Comparison of ENCODE assay signal across 23 cellular contexts in the genomic region with DNA sequence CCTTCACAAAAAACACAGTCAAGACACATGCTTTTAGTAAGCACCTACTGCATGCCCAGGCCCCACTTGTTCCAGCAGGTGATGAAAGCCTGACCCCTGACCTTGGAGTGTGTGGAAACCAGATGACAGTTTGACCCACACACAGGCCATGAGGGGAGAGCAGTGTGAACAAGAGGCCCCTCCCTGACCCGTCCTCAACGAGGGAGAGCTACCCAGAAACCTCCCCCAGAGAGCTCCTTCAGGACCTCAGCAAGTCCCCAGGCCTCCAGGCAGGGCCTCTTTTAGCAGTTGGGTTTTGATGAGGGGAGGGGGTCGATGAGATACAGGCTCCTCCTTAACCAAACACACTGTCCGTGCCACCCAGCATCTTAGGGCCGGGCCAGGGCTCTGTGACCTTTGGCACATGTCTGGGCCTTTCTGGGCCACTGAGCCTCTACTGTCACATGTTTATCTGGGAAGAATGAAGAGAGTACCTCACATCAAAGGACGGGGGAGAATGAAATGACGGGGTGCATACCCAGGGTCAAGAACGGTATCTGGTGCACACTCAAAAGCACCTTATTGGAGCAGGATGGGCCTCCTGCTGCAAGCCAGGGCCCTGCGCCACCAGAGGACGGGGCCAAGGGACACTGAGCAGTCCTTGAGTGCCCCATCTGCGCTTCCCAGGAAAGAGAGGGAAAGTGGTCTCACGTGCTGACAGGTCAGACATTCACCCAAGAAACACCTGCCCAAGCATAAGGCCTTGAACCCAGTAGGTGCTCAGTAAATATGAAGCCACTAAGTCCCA.
"Had no signal": no experiment of that assay in that cellular context is flagged by ENCODE, and none has a peak within 500 bp of the region (broad histone marks: within the 10 kb centered on the region; RNA-seq: fewer than 3 reads in every experiment).

No MANE protein-coding gene starts in this region.

- DNase-seq: activated CD4-positive, alpha-beta T cell treated with anti-CD3 and anti-CD28 coated beads for 4 hours; activated CD4-positive, alpha-beta T cell treated with anti-CD3 and anti-CD28 coated beads, Interleukin-2, amount 50 U/mL, for 4 hours; activated naive CD4-positive, alpha-beta T cell; activated T-cell treated with anti-CD3 and anti-CD28 coated beads for 4 hours; activated T-cell treated with anti-CD3 and anti-CD28 coated beads, Interleukin-2, amount 50 U/mL, for 72 hours; cortex of kidney; foreskin fibroblast; left ventricle myocardium inferior; mammary epithelial cell; naive B cell; nephron progenitor cell; psoas muscle; stimulated activated CD4-positive, alpha-beta T cell treated with anti-CD3 and anti-CD28 coated beads, Interleukin-15, amount 100 ng/mL, for 24 hours; stimulated activated naive CD8-positive, alpha-beta T cell treated with anti-CD3 and anti-CD28 coated beads, Interleukin-15, Interleukin-2, amounts not matched to agents 100 U/mL and 50 U/mL, for 24 hours; transverse colon; uterus had no signal

- H3K79me2 ChIP-seq: parathyroid adenoma had no signal

- H3K9me3 ChIP-seq: left ventricle myocardium inferior, psoas muscle, right atrium auricular region, testis, transverse colon, uterus had no signal

- ATAC-seq: activated naive CD4-positive, alpha-beta T cell treated with anti-CD3 and anti-CD28 coated beads, Interleukin-2, amount 50 U/mL, for 72 hours; activated T-cell treated with anti-CD3 and anti-CD28 coated beads, Interleukin-2, amount 50 U/mL, for 72 hours; psoas muscle; stimulated activated naive CD8-positive, alpha-beta T cell treated with anti-CD3 and anti-CD28 coated beads, Interleukin-15, Interleukin-2, amounts not matched to agents 100 U/mL and 50 U/mL, for 24 hours had no signal

- H3K4me3 Mint-ChIP-seq: activated T-cell treated with anti-CD3 and anti-CD28 coated beads, Interleukin-2, amount 50 U/mL, for 72 hours; naive B cell; nephron progenitor cell had no signal

- H3K27ac Mint-ChIP-seq: activated naive CD4-positive, alpha-beta T cell treated with anti-CD3 and anti-CD28 coated beads, Interleukin-2, amount 50 U/mL, for 72 hours; activated T-cell treated with anti-CD3 and anti-CD28 coated beads, Interleukin-2, amount 50 U/mL, for 72 hours; naive B cell; nephron progenitor cell had no signal

- H3K4me1 ChIP-seq: left ventricle myocardium inferior, parathyroid adenoma, psoas muscle, transverse colon, uterus had no signal

- H3K9me3 Mint-ChIP-seq: activated naive CD4-positive, alpha-beta T cell treated with anti-CD3 and anti-CD28 coated beads, Interleukin-2, amount 50 U/mL, for 72 hours; activated T-cell treated with anti-CD3 and anti-CD28 coated beads, Interleukin-2, amount 50 U/mL, for 72 hours; nephron progenitor cell had no signal

- H3K27me3 ChIP-seq: cardiac muscle cell, right atrium auricular region, testis, transverse colon, uterus had no signal

- H3K36me3 ChIP-seq: cardiac muscle cell, left ventricle myocardium inferior, right atrium auricular region, transverse colon, uterus had no signal

- H3K27ac ChIP-seq: cardiac muscle cell, left ventricle myocardium inferior, parathyroid adenoma, psoas muscle, right atrium auricular region, testis, transverse colon, uterus, VCaP had no signal

- FAIRE-seq: endothelial cell of umbilical vein had no signal

- H3K36me3 Mint-ChIP-seq: activated naive CD4-positive, alpha-beta T cell treated with anti-CD3 and anti-CD28 coated beads, Interleukin-2, amount 50 U/mL, for 72 hours; naive B cell had no signal

- H3K4me1 Mint-ChIP-seq: naive B cell had no signal

- H3K9ac ChIP-seq: parathyroid adenoma had no signal

- H3K4me3 ChIP-seq: cardiac muscle cell, left ventricle myocardium inferior, psoas muscle, right atrium auricular region, testis, transverse colon, uterus had no signal

- H2AFZ ChIP-seq: parathyroid adenoma had no signal
